In genomic region chrX:109440475-109440874, GRCh38 we compare ENCODE assay signal across 1 cellular context.
TF ChIP-seq lines count a peak whose summit lies in the region.

No MANE protein-coding gene starts in this region.

TF ChIP-seq in SK-N-SH, 30 proteins besides CTCF, POLR2A, EP300 and RAD21 (continued from another document):
- TF ChIP-seq GABPA (IDR thresholded peaks at IDR 0.05; ENCODE audit: low read depth) (no peak), TEAD4 (IDR thresholded peaks at IDR 0.05; ENCODE audit: borderline replicate concordance, insufficient read depth) (no peak), EZH2phosphoT487 (IDR thresholded peaks at IDR 0.05; ENCODE audit: borderline replicate concordance, low read depth) (no peak), MEF2A (IDR thresholded peaks at IDR 0.05; ENCODE audit: borderline replicate concordance, low read depth) (no peak)
